Comparison of ENCODE assay signal across 14 cellular contexts in the genomic region with DNA sequence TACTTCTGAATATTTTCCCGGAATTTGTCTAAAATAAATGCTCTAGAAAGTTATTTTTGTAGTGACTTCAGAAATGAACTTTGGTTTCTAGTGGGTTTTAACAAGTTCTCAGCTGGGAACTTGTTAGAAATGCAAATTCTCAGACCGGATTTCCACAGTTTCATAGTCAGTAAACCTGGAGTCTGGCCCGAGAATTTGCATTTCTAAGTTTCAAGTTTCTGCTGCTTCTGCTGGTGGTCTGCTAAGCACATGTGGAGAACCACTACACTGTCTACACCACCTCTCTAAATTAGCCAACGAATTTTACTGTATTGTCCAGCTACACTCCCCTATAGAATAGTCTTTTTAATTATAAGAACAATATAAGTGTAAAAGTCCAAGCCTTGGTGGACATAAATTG.
DNase-seq lines count a peak whose midpoint lies in the region; ATAC-seq and TF ChIP-seq lines count a peak whose summit lies in the region.
"Had no signal": no experiment of that assay in that cellular context is flagged by ENCODE, and none has a peak within 500 bp of the region (broad histone marks: within the 10 kb centered on the region; RNA-seq: fewer than 3 reads in every experiment).

No MANE protein-coding gene starts in this region.

- no peak for TF ChIP-seq CTCF in GM12864 (IDR thresholded peaks at IDR 0.05; ENCODE audit: low read depth, low read length, missing control alignments)

- ATAC-seq in GM19395 (IDR thresholded peaks at IDR 0.05; ENCODE audit: unreplicated experiment) (peak; percentile 92), HG02759 (IDR thresholded peaks at IDR 0.05; ENCODE audit: unreplicated experiment) (peak; percentile 65), HG03432 (IDR thresholded peaks at IDR 0.05; ENCODE audit: unreplicated experiment) (peak; percentile 87)
- ATAC-seq in activated CD4-positive, CD25-positive, alpha-beta regulatory T cell treated with anti-CD3 and anti-CD28 coated beads, Interleukin-2, amount 50 U/mL, for 24 hours = no peak
- ATAC-seq: A549; stimulated activated effector memory CD8-positive, alpha-beta T cell treated with anti-CD3 and anti-CD28 coated beads, Interleukin-12 subunit alpha, Interleukin-12 subunit beta, amount 100 ng/mL, for 72 hours had no signal

- DNase-seq in GM12864 (ENCODE audit: low read depth) (peak; percentile 24), LoVo (ENCODE audit: low spot score) (no peak), NCI-H2029 treated with DMSO at 0.1 percent for 48 hours (lab: John Stamatoyannopoulos, UW) (no peak), SHP77 (lab: John Stamatoyannopoulos, UW) (no peak)
- DNase-seq: cortex of kidney; KBM-7; kidney glomerular epithelial cell; stimulated activated CD4-positive, alpha-beta T cell treated with anti-CD3 and anti-CD28 coated beads, Interleukin-15, amount 100 ng/mL, for 24 hours had no signal

- no peak overlapping the region for H3K4me3 ChIP-seq in GM12864 (ENCODE audit: low read depth, low read length)
- H3K4me3 ChIP-seq: A549 had no signal

Comparison
In these comparisons a context has a peak if more than half of its experiments do, and no peak if none do; other contexts are left out.
1. ATAC-seq: peak in GM19395 (single experiment), HG02759 (single experiment) and HG03432 (single experiment); none in activated CD4-positive, CD25-positive, alpha-beta regulatory T cell treated with anti-CD3 and anti-CD28 coated beads, Interleukin-2, amount 50 U/mL, for 24 hours (0 of 2).